ENCODE assay signal across 25 cellular contexts in the genomic region with DNA sequence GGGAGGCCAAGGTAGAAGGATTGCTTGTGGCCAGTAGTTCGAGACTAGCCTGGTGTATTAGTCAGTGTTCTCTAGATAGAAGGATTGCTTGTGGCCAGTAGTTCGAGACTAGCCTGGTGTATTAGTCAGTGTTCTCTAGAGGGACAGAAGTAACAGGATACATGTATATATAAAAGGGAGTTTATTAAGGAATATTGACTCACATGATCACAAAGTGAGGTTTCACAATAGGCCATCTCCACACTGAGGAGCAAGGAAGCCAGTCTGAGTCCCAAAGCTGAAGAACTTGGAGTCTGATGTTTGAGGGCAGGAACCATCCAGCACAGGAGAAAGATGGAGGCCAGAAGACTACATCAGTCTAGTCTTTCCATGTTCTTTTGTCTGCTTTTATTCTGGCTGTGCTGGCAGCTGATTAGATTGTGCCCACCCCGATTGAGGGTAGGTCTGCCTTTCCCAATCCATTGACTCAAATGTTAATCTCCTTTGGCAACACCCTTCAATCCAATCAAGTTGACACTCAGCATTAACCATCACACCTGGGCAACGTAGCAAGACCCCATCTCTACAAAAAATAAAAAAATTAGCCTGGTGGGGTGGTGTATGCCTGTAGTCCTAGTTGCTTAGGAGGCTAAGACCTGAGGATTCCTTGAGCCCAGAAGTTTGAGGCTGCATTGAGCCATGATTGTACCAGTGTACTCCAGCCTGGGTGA. TPM values are rescaled to one million over a fixed set of nuclear protein-coding genes. Genes with fewer than 3 reads are reported as not detected.
DNase-seq lines count a peak whose midpoint lies in the region; ATAC-seq and TF ChIP-seq lines count a peak whose summit lies in the region.
"Had no signal": no experiment of that assay in that cellular context is flagged by ENCODE, and none has a peak within 500 bp of the region (broad histone marks: within the 10 kb centered on the region; RNA-seq: fewer than 3 reads in every experiment).

No MANE protein-coding gene starts in this region.

- H3K36me3 ChIP-seq in neuronal stem cell (replicated peaks in 1 of 2; ENCODE audit: control insufficient read depth in 2 of 2, insufficient read depth in 2 of 2, low read length in 2 of 2) = no peaks in the 10 kb centered on the region
- H3K36me3 ChIP-seq: esophagus squamous epithelium, SJCRH30, uterus had no signal

- H3K4me1 ChIP-seq in neuronal stem cell (ENCODE audit: control insufficient read depth in 2 of 2, insufficient read depth in 1 of 2, low read depth in 1 of 2, low read length in 2 of 2) = no peaks in the 10 kb centered on the region
- H3K4me1 ChIP-seq: SJCRH30 had no signal

- no peak overlapping the region for H2AK5ac ChIP-seq in neuronal stem cell (ENCODE audit: low read depth, low read length)

- H3K27ac Mint-ChIP-seq in IgD-negative memory B cell = peak overlapping the region in 2 of 3 donors; percentile 14 to 48
- peak overlapping the region; percentile 36 for H3K27ac Mint-ChIP-seq in chondrocyte (ENCODE audit: unreplicated experiment)
- peak overlapping the region in 6 of 10 donors; percentile 9 to 58 (median 35) for H3K27ac Mint-ChIP-seq in naive thymus-derived CD8-positive, alpha-beta T cell
- H3K27ac Mint-ChIP-seq: activated T-cell treated with anti-CD3 and anti-CD28 coated beads, Interleukin-2, amount 50 U/mL, for 24 hours; endodermal cell; stimulated activated naive B cell treated with anti-CD40 and anti-IgM and Interleukin-4, amounts not matched to agents 10 μg/mL and 1 μg/mL and 100 μg/mL, for 72 hours had no signal

- no peak overlapping the region for H2BK120ac ChIP-seq in neuronal stem cell (ENCODE audit: low read depth, low read length)

- H4K91ac ChIP-seq in neuronal stem cell (ENCODE audit: low read depth, low read length, poor library complexity) = no peak overlapping the region

- no peak overlapping the region for H2BK5ac ChIP-seq in neuronal stem cell (ENCODE audit: low read length)

- H3K36me3 Mint-ChIP-seq in IgD-negative memory B cell (peaks cover 10% of the 10 kb centered on the region), chondrocyte (ENCODE audit: low read depth) (no peaks in the 10 kb centered on the region)
- H3K36me3 Mint-ChIP-seq in naive thymus-derived CD8-positive, alpha-beta T cell = peaks cover 0 to 4% (median 0%) of the 10 kb centered on the region in 3 donors

- DNase-seq in EL (peak; percentile 26), chondrocyte (ENCODE audit: low spot score) (no peak), NCI-H1694 treated with DMSO at 0.1 percent for 48 hours (lab: John Stamatoyannopoulos, UW) (no peak), neuronal stem cell (ENCODE audit: low spot score) (no peak), NCI-H146 treated with DMSO at 0.1 percent for 48 hours (lab: John Stamatoyannopoulos, UW; ENCODE audit: unreplicated experiment) (no peak), HEK293T (ENCODE audit: extremely low spot score) (no peak)
- no peak for DNase-seq in naive thymus-derived CD8-positive, alpha-beta T cell
- DNase-seq: activated CD4-positive, CD25-positive, alpha-beta regulatory T cell treated with anti-CD3 and anti-CD28 coated beads, Interleukin-2, amount 50 U/mL, for 72 hours; activated naive CD4-positive, alpha-beta T cell; activated T-cell treated with anti-CD3 and anti-CD28 coated beads, Interleukin-2, amount 50 U/mL, for 24 hours; amygdala; endodermal cell; esophagus squamous epithelium; kidney glomerular epithelial cell; NCI-H1417 treated with DMSO at 0.1 percent for 48 hours; NCI-H524; occipital lobe; SJCRH30; stimulated activated CD4-positive, alpha-beta T cell treated with anti-CD3 and anti-CD28 coated beads, Interleukin-2, amount 100 ng/mL, for 48 hours; stimulated activated naive B cell treated with anti-CD40 and anti-IgM and Interleukin-4, amounts not matched to agents 10 μg/mL and 1 μg/mL and 100 μg/mL, for 72 hours; uterus had no signal

- H3K14ac ChIP-seq in neuronal stem cell (ENCODE audit: low read length) = no peak overlapping the region

- ATAC-seq in naive thymus-derived CD8-positive, alpha-beta T cell = no peak
- ATAC-seq: HCT116; stimulated activated naive B cell treated with anti-CD40 and anti-IgM and Interleukin-4, amounts not matched to agents 10 μg/mL and 1 μg/mL and 100 μg/mL, for 72 hours had no signal

- no peak overlapping the region for H3K4ac ChIP-seq in neuronal stem cell (ENCODE audit: low read length)

- no peak overlapping the region for H3K4me3 ChIP-seq in neuronal stem cell (ENCODE audit: low read length in 2 of 2)
- H3K4me3 ChIP-seq: esophagus squamous epithelium, SJCRH30, uterus had no signal

- WGBS in neuronal stem cell (ENCODE audit: extremely low coverage in 2 of 2, insufficient read length in 2 of 2, insufficient replicate concordance in 1 of 2), 2 donors = no CpG with 5 or more reads among the region's 4 CpGs

- no peak overlapping the region for H3K9ac ChIP-seq in neuronal stem cell (ENCODE audit: low read depth, low read length, poor library complexity)

- no peak overlapping the region for H3K4me3 Mint-ChIP-seq in IgD-negative memory B cell
- H3K4me3 Mint-ChIP-seq in chondrocyte (ENCODE audit: unreplicated experiment) = no peak overlapping the region
- no peak overlapping the region for H3K4me3 Mint-ChIP-seq in naive thymus-derived CD8-positive, alpha-beta T cell
- H3K4me3 Mint-ChIP-seq: activated T-cell treated with anti-CD3 and anti-CD28 coated beads, Interleukin-2, amount 50 U/mL, for 24 hours; endodermal cell; stimulated activated naive B cell treated with anti-CD40 and anti-IgM and Interleukin-4, amounts not matched to agents 10 μg/mL and 1 μg/mL and 100 μg/mL, for 72 hours had no signal

- H3K4me2 ChIP-seq in neuronal stem cell (ENCODE audit: insufficient read depth, low read length, poor library complexity, severe bottlenecking) = no peak overlapping the region

- H3K4me1 Mint-ChIP-seq in IgD-negative memory B cell = peaks cover 51 to 73% (median 64%) of the 10 kb centered on the region in 3 donors
- H3K4me1 Mint-ChIP-seq in chondrocyte (ENCODE audit: low read depth) = peaks cover 63% of the 10 kb centered on the region
- H3K4me1 Mint-ChIP-seq in naive thymus-derived CD8-positive, alpha-beta T cell = peaks cover 35 to 79% (median 65%) of the 10 kb centered on the region in 4 donors

- H3K18ac ChIP-seq in neuronal stem cell (ENCODE audit: low read length) = no peak overlapping the region

- POLR2A ChIA-PET in naive thymus-derived CD8-positive, alpha-beta T cell (lab: Charles Lee) = no interaction called here
- POLR2A ChIA-PET in HEK293T (lab: Yijun Ruan, JAX) = no interaction called here

- H3K79me1 ChIP-seq in neuronal stem cell (ENCODE audit: low read depth, low read length) = no peaks in the 10 kb centered on the region

- no peaks in the 10 kb centered on the region for H3K9me3 Mint-ChIP-seq in IgD-negative memory B cell
- H3K9me3 Mint-ChIP-seq in chondrocyte (ENCODE audit: low read depth) = no peaks in the 10 kb centered on the region
- no peaks in the 10 kb centered on the region for H3K9me3 Mint-ChIP-seq in naive thymus-derived CD8-positive, alpha-beta T cell
- H3K9me3 Mint-ChIP-seq: activated T-cell treated with anti-CD3 and anti-CD28 coated beads, Interleukin-2, amount 50 U/mL, for 24 hours had no signal

- peaks cover 0 to 8% of the 10 kb centered on the region in 2 donors for H3K9me3 ChIP-seq in neuronal stem cell (replicated peaks in 1 of 2; ENCODE audit: control insufficient read depth in 2 of 2, insufficient read depth in 1 of 2, low read depth in 1 of 2, low read length in 2 of 2)
- H3K9me3 ChIP-seq: esophagus squamous epithelium, SJCRH30, uterus had no signal

- H3K27me3 Mint-ChIP-seq in IgD-negative memory B cell (no peaks in the 10 kb centered on the region), chondrocyte (ENCODE audit: low read depth) (no peaks in the 10 kb centered on the region)
- H3K27me3 Mint-ChIP-seq in naive thymus-derived CD8-positive, alpha-beta T cell = no peaks in the 10 kb centered on the region
- H3K27me3 Mint-ChIP-seq: activated T-cell treated with anti-CD3 and anti-CD28 coated beads, Interleukin-2, amount 50 U/mL, for 24 hours; stimulated activated naive B cell treated with anti-CD40 and anti-IgM and Interleukin-4, amounts not matched to agents 10 μg/mL and 1 μg/mL and 100 μg/mL, for 72 hours had no signal

- no peaks in the 10 kb centered on the region for H3K27me3 ChIP-seq in neuronal stem cell (ENCODE audit: control insufficient read depth in 3 of 3, insufficient read depth in 3 of 3, low read depth in 1 of 3, low read length in 3 of 3)
- H3K27me3 ChIP-seq: esophagus squamous epithelium, SJCRH30, uterus had no signal

- H2BK15ac ChIP-seq in neuronal stem cell (ENCODE audit: low read length) = no peak overlapping the region

- H3K23ac ChIP-seq in neuronal stem cell (ENCODE audit: low read depth, low read length, poor library complexity) = no peak overlapping the region

- no peak overlapping the region for H3K27ac ChIP-seq in neuronal stem cell (replicated peaks; ENCODE audit: low read length)
- H3K27ac ChIP-seq: C4-2B, esophagus squamous epithelium, HL-60, SJCRH30, uterus had no signal

- no peak overlapping the region for H2BK12ac ChIP-seq in neuronal stem cell (ENCODE audit: low read length)

- CTCF ChIA-PET in HEK293T (lab: Yijun Ruan, JAX) = no interaction called here

- no peak overlapping the region for H4K8ac ChIP-seq in neuronal stem cell (ENCODE audit: low read depth, low read length)

- no peak for TF ChIP-seq CTCF in chondrocyte (IDR thresholded peaks at IDR 0.05)

- H2AFZ ChIP-seq in neuronal stem cell (ENCODE audit: low read length) = no peak overlapping the region

TF ChIP-seq in HEK293T, 16 proteins besides CTCF, POLR2A, EP300 and RAD21 (continues in another document):
- TF ChIP-seq, protein P1, sequence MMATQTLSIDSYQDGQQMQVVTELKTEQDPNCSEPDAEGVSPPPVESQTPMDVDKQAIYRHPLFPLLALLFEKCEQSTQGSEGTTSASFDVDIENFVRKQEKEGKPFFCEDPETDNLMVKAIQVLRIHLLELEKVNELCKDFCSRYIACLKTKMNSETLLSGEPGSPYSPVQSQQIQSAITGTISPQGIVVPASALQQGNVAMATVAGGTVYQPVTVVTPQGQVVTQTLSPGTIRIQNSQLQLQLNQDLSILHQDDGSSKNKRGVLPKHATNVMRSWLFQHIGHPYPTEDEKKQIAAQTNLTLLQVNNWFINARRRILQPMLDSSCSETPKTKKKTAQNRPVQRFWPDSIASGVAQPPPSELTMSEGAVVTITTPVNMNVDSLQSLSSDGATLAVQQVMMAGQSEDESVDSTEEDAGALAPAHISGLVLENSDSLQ (IDR thresholded peaks at IDR 0.05) = no peak
- TF ChIP-seq LEF1 (IDR thresholded peaks at IDR 0.05; ENCODE audit: borderline replicate concordance) = no peak
- TF ChIP-seq ZNF384 (IDR thresholded peaks at IDR 0.05) = no peak
- TF ChIP-seq SP1 (IDR thresholded peaks at IDR 0.05) = no peak
- no peak for TF ChIP-seq FOXM1 (IDR thresholded peaks at IDR 0.05; ENCODE audit: borderline replicate concordance)
- TF ChIP-seq TARDBP (IDR thresholded peaks at IDR 0.05) = no peak
- TF ChIP-seq ARNT (IDR thresholded peaks at IDR 0.05) = no peak
- no peak for TF ChIP-seq HDGF (IDR thresholded peaks at IDR 0.05; ENCODE audit: borderline replicate concordance)

RNA-seq across cellular contexts. Expression of a gene that starts 33.3 kb away (rescaled TPM):
- polyA plus RNA-seq in IgD-negative memory B cell = 78.3 TPM
- total RNA-seq in chondrocyte = 49.5 to 50.0 TPM (median 49.9 TPM) in 3 replicates
- total RNA-seq in naive thymus-derived CD8-positive, alpha-beta T cell = 100 to 1,000 TPM; 108 to 111 TPM
- 10 to 100 TPM; 37.8 to 48.1 (median 44.7) TPM for polyA plus RNA-seq in naive thymus-derived CD8-positive, alpha-beta T cell
- 45.6 TPM for polyA plus RNA-seq in neuronal stem cell (2013, experiment 1 of 2)
- polyA plus RNA-seq in neuronal stem cell (2013, experiment 2 of 2) = 46.5 TPM
